Comparison of ENCODE assay signal across 2 cellular contexts in the genomic region with DNA sequence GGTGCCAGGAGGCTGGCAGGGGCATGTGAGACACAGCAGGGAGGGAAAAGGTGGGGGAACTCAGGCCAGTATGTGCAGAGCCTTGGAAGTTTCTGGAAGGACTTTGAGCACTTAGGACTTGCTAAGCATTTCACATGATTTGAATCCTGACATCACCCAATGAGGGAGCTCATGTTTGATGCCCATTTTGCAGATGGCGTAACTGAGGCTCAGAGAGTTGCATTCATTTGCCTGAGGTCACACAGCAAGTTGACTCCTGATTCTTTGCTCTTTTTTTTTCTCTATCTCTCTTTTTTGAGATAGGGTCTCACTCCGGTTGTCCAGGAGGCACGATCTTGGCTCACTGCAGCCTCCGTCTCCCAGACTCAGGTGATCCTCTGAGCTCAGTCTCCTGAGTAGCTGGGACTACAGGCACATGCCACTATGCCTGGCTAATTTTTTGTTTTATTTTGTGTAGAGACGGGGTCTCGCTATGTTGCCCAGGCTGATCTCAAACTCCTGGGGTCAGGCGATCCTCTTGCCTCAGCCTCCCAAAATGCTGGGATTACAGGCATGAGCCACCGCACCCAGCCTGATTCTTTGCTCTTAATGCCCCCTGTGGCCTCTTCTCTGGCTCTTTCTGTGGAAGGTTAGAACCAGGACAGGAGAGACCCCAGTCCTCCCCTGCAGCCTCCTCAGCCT.
TF ChIP-seq lines count a peak whose summit lies in the region.

No MANE protein-coding gene starts in this region.

TF ChIP-seq in HepG2, 621 proteins besides CTCF, POLR2A, EP300 and RAD21:
- TF ChIP-seq, protein P1, sequence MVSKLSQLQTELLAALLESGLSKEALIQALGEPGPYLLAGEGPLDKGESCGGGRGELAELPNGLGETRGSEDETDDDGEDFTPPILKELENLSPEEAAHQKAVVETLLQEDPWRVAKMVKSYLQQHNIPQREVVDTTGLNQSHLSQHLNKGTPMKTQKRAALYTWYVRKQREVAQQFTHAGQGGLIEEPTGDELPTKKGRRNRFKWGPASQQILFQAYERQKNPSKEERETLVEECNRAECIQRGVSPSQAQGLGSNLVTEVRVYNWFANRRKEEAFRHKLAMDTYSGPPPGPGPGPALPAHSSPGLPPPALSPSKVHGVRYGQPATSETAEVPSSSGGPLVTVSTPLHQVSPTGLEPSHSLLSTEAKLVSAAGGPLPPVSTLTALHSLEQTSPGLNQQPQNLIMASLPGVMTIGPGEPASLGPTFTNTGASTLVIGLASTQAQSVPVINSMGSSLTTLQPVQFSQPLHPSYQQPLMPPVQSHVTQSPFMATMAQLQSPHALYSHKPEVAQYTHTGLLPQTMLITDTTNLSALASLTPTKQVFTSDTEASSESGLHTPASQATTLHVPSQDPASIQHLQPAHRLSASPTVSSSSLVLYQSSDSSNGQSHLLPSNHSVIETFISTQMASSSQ (IDR thresholded peaks at IDR 0.05; ENCODE audit: low read depth): no peak
- TF ChIP-seq, protein P1 (CRISPR knock-in tag; IDR thresholded peaks at IDR 0.05; ENCODE audit: borderline replicate concordance): no peak
- no peak for TF ChIP-seq CCAR2 (optimal IDR thresholded peaks at IDR 0.05; ENCODE audit: low read depth, low read length)
- peak; percentile 50; the same call in 1 of the 2 replicates for TF ChIP-seq ZNF768 (CRISPR knock-in tag; IDR thresholded peaks at IDR 0.05)
- no peak for TF ChIP-seq GABPA (IDR thresholded peaks at IDR 0.05; ENCODE audit: low read depth, low read length)
- no peak for TF ChIP-seq GABPA (CRISPR knock-in tag; IDR thresholded peaks at IDR 0.05; ENCODE audit: low read depth)
- TF ChIP-seq, protein P2, sequence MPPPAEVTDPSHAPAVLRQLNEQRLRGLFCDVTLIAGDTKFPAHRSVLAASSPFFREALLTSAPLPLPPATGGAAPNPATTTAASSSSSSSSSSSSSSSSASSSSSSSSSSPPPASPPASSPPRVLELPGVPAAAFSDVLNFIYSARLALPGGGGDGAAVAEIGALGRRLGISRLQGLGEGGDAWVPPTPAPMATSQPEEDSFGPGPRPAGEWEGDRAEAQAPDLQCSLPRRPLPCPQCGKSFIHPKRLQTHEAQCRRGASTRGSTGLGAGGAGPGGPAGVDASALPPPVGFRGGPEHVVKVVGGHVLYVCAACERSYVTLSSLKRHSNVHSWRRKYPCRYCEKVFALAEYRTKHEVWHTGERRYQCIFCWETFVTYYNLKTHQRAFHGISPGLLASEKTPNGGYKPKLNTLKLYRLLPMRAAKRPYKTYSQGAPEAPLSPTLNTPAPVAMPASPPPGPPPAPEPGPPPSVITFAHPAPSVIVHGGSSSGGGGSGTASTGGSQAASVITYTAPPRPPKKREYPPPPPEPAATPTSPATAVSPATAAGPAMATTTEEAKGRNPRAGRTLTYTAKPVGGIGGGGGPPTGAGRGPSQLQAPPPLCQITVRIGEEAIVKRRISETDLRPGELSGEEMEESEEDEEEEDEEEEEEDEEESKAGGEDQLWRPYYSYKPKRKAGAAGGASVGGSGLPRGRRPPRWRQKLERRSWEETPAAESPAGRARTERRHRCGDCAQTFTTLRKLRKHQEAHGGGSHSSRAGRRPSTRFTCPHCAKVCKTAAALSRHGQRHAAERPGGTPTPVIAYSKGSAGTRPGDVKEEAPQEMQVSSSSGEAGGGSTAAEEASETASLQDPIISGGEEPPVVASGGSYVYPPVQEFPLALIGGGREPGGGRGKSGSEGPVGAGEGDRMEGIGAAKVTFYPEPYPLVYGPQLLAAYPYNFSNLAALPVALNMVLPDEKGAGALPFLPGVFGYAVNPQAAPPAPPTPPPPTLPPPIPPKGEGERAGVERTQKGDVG (CRISPR knock-in tag; IDR thresholded peaks at IDR 0.05; ENCODE audit: borderline replicate concordance): no peak
- TF ChIP-seq ZNF121 (CRISPR knock-in tag; IDR thresholded peaks at IDR 0.05): 0 out of 2 replicates have a peak, but pooled peaks have one; percentile 43
- TF ChIP-seq, protein P3, sequence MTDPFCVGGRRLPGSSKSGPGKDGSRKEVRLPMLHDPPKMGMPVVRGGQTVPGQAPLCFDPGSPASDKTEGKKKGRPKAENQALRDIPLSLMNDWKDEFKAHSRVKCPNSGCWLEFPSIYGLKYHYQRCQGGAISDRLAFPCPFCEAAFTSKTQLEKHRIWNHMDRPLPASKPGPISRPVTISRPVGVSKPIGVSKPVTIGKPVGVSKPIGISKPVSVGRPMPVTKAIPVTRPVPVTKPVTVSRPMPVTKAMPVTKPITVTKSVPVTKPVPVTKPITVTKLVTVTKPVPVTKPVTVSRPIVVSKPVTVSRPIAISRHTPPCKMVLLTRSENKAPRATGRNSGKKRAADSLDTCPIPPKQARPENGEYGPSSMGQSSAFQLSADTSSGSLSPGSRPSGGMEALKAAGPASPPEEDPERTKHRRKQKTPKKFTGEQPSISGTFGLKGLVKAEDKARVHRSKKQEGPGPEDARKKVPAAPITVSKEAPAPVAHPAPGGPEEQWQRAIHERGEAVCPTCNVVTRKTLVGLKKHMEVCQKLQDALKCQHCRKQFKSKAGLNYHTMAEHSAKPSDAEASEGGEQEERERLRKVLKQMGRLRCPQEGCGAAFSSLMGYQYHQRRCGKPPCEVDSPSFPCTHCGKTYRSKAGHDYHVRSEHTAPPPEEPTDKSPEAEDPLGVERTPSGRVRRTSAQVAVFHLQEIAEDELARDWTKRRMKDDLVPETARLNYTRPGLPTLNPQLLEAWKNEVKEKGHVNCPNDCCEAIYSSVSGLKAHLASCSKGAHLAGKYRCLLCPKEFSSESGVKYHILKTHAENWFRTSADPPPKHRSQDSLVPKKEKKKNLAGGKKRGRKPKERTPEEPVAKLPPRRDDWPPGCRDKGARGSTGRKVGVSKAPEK (CRISPR knock-in tag; IDR thresholded peaks at IDR 0.05; ENCODE audit: borderline replicate concordance): no peak
- TF ChIP-seq ETV5 (CRISPR knock-in tag; IDR thresholded peaks at IDR 0.05; ENCODE audit: borderline replicate concordance): no peak
- TF ChIP-seq, protein P4, sequence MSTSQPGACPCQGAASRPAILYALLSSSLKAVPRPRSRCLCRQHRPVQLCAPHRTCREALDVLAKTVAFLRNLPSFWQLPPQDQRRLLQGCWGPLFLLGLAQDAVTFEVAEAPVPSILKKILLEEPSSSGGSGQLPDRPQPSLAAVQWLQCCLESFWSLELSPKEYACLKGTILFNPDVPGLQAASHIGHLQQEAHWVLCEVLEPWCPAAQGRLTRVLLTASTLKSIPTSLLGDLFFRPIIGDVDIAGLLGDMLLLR (CRISPR knock-in tag; IDR thresholded peaks at IDR 0.05): no peak
- TF ChIP-seq BRD4 (CRISPR knock-in tag; IDR thresholded peaks at IDR 0.05): no peak
- TF ChIP-seq ZNF629 (CRISPR knock-in tag; conservative IDR thresholded peaks at IDR 0.05): peak; percentile 79
- no peak for TF ChIP-seq TGIF2 (CRISPR knock-in tag; IDR thresholded peaks at IDR 0.05)

TF ChIP-seq in K562, 482 proteins besides CTCF, POLR2A, EP300 and RAD21 (continues in another document):
- TF ChIP-seq ZEB2 (IDR thresholded peaks at IDR 0.05) (no peak), ZFP36 (IDR thresholded peaks at IDR 0.05; ENCODE audit: low read depth, low read length, partially characterized antibody) (peak; percentile 63), E2F3 (CRISPR knock-in tag; IDR thresholded peaks at IDR 0.05) (no peak), ADNP (tag; IDR thresholded peaks at IDR 0.05) (0 out of 2 replicates have a peak, but pooled peaks have one; percentile 21), GABPB2 (CRISPR knock-in tag; conservative IDR thresholded peaks at IDR 0.05) (no peak), ZNF121 (CRISPR knock-in tag; conservative IDR thresholded peaks at IDR 0.05) (peak; percentile 72; the same call in 1 of the 2 replicates), SMARCC2 (IDR thresholded peaks at IDR 0.05; ENCODE audit: low read depth) (no peak), FOXK2 (conservative IDR thresholded peaks at IDR 0.05 in 1 of 2, IDR thresholded peaks at IDR 0.05 in 1 of 2; ENCODE audit: low read depth in 2 of 2) (no peak), SIN3A (IDR thresholded peaks at IDR 0.05; ENCODE audit: borderline replicate concordance in 2 of 2, control insufficient read depth in 1 of 2, low read depth in 2 of 2, low read length in 2 of 2) (no peak), ZNF174 (CRISPR knock-in tag; IDR thresholded peaks at IDR 0.05) (no peak), EGR1 (conservative IDR thresholded peaks at IDR 0.05) (no peak), GATAD2B (IDR thresholded peaks at IDR 0.05; ENCODE audit: borderline replicate concordance) (no peak), MAFK (IDR thresholded peaks at IDR 0.05; ENCODE audit: low read length) (no peak), CC2D1A (IDR thresholded peaks at IDR 0.05) (no peak), ZNF668 (CRISPR knock-in tag; IDR thresholded peaks at IDR 0.05) (no peak), RBM25 (IDR thresholded peaks at IDR 0.05; ENCODE audit: low read depth, low read length, severe bottlenecking) (peak; percentile 88), HMGN3 (IDR thresholded peaks at IDR 0.05; ENCODE audit: borderline replicate concordance, extremely low read depth, insufficient read length, low read depth, low read length) (no peak), NR2F6 (CRISPR knock-in tag; IDR thresholded peaks at IDR 0.05) (no peak), MEF2A (IDR thresholded peaks at IDR 0.05; ENCODE audit: control insufficient read depth, low read depth, low read length) (no peak), KAT7 (CRISPR knock-in tag; IDR thresholded peaks at IDR 0.05; ENCODE audit: borderline replicate concordance) (no peak), ZNF347 (CRISPR knock-in tag; IDR thresholded peaks at IDR 0.05; ENCODE audit: low read depth) (no peak), YY1 (IDR thresholded peaks at IDR 0.05; ENCODE audit: borderline replicate concordance in 1 of 3, control insufficient read depth in 1 of 3, extremely low read depth in 1 of 3, insufficient read depth in 3 of 3, insufficient read length in 1 of 3, insufficient replicate concordance in 2 of 3, low read depth in 1 of 3, low read length in 2 of 3) (no peak), DMBX1 (CRISPR knock-in tag; IDR thresholded peaks at IDR 0.05; ENCODE audit: borderline replicate concordance) (no peak), BCOR (IDR thresholded peaks at IDR 0.05) (0 out of 2 replicates have a peak, but pooled peaks have one; percentile 51), KHSRP (IDR thresholded peaks at IDR 0.05) (no peak), ZNF384 (IDR thresholded peaks at IDR 0.05; ENCODE audit: low read depth, low read length) (no peak), TCF3 (CRISPR knock-in tag; IDR thresholded peaks at IDR 0.05) (no peak), TARDBP (IDR thresholded peaks at IDR 0.05) (no peak), ZNF124 (CRISPR knock-in tag; IDR thresholded peaks at IDR 0.05) (no peak)
- TF ChIP-seq, protein P5, sequence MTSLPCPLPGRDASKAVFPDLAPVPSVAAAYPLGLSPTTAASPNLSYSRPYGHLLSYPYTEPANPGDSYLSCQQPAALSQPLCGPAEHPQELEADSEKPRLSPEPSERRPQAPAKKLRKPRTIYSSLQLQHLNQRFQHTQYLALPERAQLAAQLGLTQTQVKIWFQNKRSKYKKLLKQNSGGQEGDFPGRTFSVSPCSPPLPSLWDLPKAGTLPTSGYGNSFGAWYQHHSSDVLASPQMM (CRISPR knock-in tag; IDR thresholded peaks at IDR 0.05): no peak
- TF ChIP-seq, protein P6, sequence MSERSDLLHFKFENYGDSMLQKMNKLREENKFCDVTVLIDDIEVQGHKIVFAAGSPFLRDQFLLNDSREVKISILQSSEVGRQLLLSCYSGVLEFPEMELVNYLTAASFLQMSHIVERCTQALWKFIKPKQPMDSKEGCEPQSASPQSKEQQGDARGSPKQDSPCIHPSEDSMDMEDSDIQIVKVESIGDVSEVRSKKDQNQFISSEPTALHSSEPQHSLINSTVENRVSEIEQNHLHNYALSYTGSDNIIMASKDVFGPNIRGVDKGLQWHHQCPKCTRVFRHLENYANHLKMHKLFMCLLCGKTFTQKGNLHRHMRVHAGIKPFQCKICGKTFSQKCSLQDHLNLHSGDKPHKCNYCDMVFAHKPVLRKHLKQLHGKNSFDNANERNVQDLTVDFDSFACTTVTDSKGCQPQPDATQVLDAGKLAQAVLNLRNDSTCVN (CRISPR knock-in tag; IDR thresholded peaks at IDR 0.05): no peak
- TF ChIP-seq, protein P7, sequence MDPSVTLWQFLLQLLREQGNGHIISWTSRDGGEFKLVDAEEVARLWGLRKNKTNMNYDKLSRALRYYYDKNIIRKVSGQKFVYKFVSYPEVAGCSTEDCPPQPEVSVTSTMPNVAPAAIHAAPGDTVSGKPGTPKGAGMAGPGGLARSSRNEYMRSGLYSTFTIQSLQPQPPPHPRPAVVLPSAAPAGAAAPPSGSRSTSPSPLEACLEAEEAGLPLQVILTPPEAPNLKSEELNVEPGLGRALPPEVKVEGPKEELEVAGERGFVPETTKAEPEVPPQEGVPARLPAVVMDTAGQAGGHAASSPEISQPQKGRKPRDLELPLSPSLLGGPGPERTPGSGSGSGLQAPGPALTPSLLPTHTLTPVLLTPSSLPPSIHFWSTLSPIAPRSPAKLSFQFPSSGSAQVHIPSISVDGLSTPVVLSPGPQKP (CRISPR knock-in tag; IDR thresholded peaks at IDR 0.05): no peak
- TF ChIP-seq, protein P8, sequence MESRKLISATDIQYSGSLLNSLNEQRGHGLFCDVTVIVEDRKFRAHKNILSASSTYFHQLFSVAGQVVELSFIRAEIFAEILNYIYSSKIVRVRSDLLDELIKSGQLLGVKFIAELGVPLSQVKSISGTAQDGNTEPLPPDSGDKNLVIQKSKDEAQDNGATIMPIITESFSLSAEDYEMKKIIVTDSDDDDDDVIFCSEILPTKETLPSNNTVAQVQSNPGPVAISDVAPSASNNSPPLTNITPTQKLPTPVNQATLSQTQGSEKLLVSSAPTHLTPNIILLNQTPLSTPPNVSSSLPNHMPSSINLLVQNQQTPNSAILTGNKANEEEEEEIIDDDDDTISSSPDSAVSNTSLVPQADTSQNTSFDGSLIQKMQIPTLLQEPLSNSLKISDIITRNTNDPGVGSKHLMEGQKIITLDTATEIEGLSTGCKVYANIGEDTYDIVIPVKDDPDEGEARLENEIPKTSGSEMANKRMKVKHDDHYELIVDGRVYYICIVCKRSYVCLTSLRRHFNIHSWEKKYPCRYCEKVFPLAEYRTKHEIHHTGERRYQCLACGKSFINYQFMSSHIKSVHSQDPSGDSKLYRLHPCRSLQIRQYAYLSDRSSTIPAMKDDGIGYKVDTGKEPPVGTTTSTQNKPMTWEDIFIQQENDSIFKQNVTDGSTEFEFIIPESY (CRISPR knock-in tag; IDR thresholded peaks at IDR 0.05): no peak
- TF ChIP-seq, protein P9, sequence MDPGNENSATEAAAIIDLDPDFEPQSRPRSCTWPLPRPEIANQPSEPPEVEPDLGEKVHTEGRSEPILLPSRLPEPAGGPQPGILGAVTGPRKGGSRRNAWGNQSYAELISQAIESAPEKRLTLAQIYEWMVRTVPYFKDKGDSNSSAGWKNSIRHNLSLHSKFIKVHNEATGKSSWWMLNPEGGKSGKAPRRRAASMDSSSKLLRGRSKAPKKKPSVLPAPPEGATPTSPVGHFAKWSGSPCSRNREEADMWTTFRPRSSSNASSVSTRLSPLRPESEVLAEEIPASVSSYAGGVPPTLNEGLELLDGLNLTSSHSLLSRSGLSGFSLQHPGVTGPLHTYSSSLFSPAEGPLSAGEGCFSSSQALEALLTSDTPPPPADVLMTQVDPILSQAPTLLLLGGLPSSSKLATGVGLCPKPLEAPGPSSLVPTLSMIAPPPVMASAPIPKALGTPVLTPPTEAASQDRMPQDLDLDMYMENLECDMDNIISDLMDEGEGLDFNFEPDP (CRISPR knock-in tag; IDR thresholded peaks at IDR 0.05): no peak
